8 cellular contexts compared by ENCODE assay signal in the genomic region with DNA sequence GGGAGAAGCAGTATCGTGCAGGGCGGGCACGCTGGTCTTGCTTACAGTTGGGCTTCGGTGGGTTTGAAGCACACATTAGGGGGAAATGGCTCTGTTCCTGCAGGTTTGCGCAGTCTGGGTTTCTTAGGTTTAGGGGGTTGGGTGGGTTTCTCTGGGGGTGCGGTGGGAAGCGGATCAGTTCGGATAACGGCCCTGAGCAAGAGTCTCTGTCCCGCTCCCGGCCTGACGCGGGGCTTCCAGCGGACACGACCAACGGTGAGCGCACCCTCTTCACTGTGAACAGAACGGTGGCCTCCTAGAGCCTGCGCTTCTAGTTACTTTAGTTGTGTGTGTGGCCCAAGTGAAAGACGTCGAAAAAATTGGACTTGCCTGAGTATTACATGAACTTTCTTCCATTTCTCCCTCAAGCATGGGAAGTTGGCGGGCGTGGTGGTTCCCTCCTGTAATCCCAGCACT. TPM values are rescaled to one million over a fixed set of nuclear protein-coding genes. Genes with fewer than 3 reads are reported as not detected.
DNase-seq lines count a peak whose midpoint lies in the region; ATAC-seq and TF ChIP-seq lines count a peak whose summit lies in the region.

No MANE protein-coding gene starts in this region.

- 29% methylated on average over 19 of the region's 23 CpGs for WGBS in suprapubic skin

- H3K9me3 Mint-ChIP-seq in activated T-cell treated with anti-CD3 and anti-CD28 coated beads, Interleukin-2, amount 50 U/mL, for 4 hours, result no peaks in the 10 kb centered on the region
- no peaks in the 10 kb centered on the region for H3K9me3 Mint-ChIP-seq in activated T-helper 2 cell treated with anti-CD3 and anti-CD28 coated beads, Interferon-gamma antibody, Interleukin-2, Interleukin-4, amounts not matched to agents 10 μg/mL and 5 μg/mL and 100 μg/mL, durations not matched to agents 14 hours and 24 hours and 36 hours

- intact Hi-C loops in activated T-helper 2 cell treated with anti-CD3 and anti-CD28 coated beads, Interferon-gamma antibody, Interleukin-2, Interleukin-4, amounts not matched to agents 10 μg/mL and 5 μg/mL and 100 μg/mL, durations not matched to agents 14 hours and 24 hours and 36 hours (cut with micrococcal nuclease), result loop anchor here (10.0 kb wide), 1 partner anchor 620 kb away; no protein-coding TSS in a partner anchor
- intact Hi-C loops in colonic mucosa (cut with DNase I), result no loop called here

- no peak overlapping the region for H3K9ac ChIP-seq in colonic mucosa (ENCODE audit: low read depth in 2 of 2, low read length in 2 of 2)

- no peak for TF ChIP-seq POLR2A in suprapubic skin (IDR thresholded peaks at IDR 0.05)

- no peaks in the 10 kb centered on the region for H3K36me3 Mint-ChIP-seq in activated T-cell treated with anti-CD3 and anti-CD28 coated beads, Interleukin-2, amount 50 U/mL, for 4 hours (ENCODE audit: insufficient read depth)
- H3K36me3 Mint-ChIP-seq in activated T-helper 2 cell treated with anti-CD3 and anti-CD28 coated beads, Interferon-gamma antibody, Interleukin-2, Interleukin-4, amounts not matched to agents 10 μg/mL and 5 μg/mL and 100 μg/mL, durations not matched to agents 14 hours and 24 hours and 36 hours (ENCODE audit: low read depth), result no peaks in the 10 kb centered on the region

- no peaks in the 10 kb centered on the region for H3K36me3 ChIP-seq in suprapubic skin
- no peaks in the 10 kb centered on the region for H3K36me3 ChIP-seq in colonic mucosa

- peaks cover 63% of the 10 kb centered on the region for H3K27me3 Mint-ChIP-seq in activated T-cell treated with anti-CD3 and anti-CD28 coated beads, Interleukin-2, amount 50 U/mL, for 4 hours (ENCODE audit: low read depth)
- peaks cover 70% of the 10 kb centered on the region for H3K27me3 Mint-ChIP-seq in activated T-helper 2 cell treated with anti-CD3 and anti-CD28 coated beads, Interferon-gamma antibody, Interleukin-2, Interleukin-4, amounts not matched to agents 10 μg/mL and 5 μg/mL and 100 μg/mL, durations not matched to agents 14 hours and 24 hours and 36 hours (ENCODE audit: low read depth)

- no peak overlapping the region for H3K27ac Mint-ChIP-seq in activated T-helper 2 cell treated with anti-CD3 and anti-CD28 coated beads, Interferon-gamma antibody, Interleukin-2, Interleukin-4, amounts not matched to agents 10 μg/mL and 5 μg/mL and 100 μg/mL, durations not matched to agents 14 hours and 24 hours and 36 hours

- DNase-seq in activated T-cell treated with anti-CD3 and anti-CD28 coated beads, Interleukin-2, amount 50 U/mL, for 4 hours, result no peak
- DNase-seq in activated T-cell treated with anti-CD3 and anti-CD28 coated beads, Interleukin-2, amount 50 U/mL, for 48 hours, result no peak
- DNase-seq in activated T-helper 2 cell treated with anti-CD3 and anti-CD28 coated beads, Interferon-gamma antibody, Interleukin-2, Interleukin-4, amounts not matched to agents 10 μg/mL and 5 μg/mL and 100 μg/mL, durations not matched to agents 14 hours and 24 hours and 36 hours (ENCODE audit: low spot score), result no peak
- DNase-seq in suprapubic skin (ENCODE audit: low spot score in 2 of 2), result no peak
- DNase-seq in colonic mucosa, result no peak

- H3K27me3 ChIP-seq in suprapubic skin, result peaks cover 87% of the 10 kb centered on the region
- H3K27me3 ChIP-seq in colonic mucosa, result peaks cover 28% of the 10 kb centered on the region

- TF ChIP-seq CTCF in suprapubic skin (IDR thresholded peaks at IDR 0.05) (no peak), colonic mucosa (IDR thresholded peaks at IDR 0.05) (no peak)

- peaks cover 8% of the 10 kb centered on the region for H3K4me1 Mint-ChIP-seq in activated T-cell treated with anti-CD3 and anti-CD28 coated beads, Interleukin-2, amount 50 U/mL, for 4 hours (ENCODE audit: low read depth)
- H3K4me1 Mint-ChIP-seq in activated T-helper 2 cell treated with anti-CD3 and anti-CD28 coated beads, Interferon-gamma antibody, Interleukin-2, Interleukin-4, amounts not matched to agents 10 μg/mL and 5 μg/mL and 100 μg/mL, durations not matched to agents 14 hours and 24 hours and 36 hours (ENCODE audit: low read depth), result peaks cover 7% of the 10 kb centered on the region

- no peak overlapping the region for H3K27ac ChIP-seq in suprapubic skin
- H3K27ac ChIP-seq in colonic mucosa, result no peak overlapping the region

- no peak for ATAC-seq in activated T-cell treated with anti-CD3 and anti-CD28 coated beads, Interleukin-2, amount 50 U/mL, for 4 hours
- no peak for ATAC-seq in HG02885 (IDR thresholded peaks at IDR 0.05; ENCODE audit: poor library complexity, unreplicated experiment)
- ATAC-seq in GM19463 (IDR thresholded peaks at IDR 0.05; ENCODE audit: unreplicated experiment), result no peak

- no peaks in the 10 kb centered on the region for H3K9me3 ChIP-seq in iPS-18c (ENCODE audit: control insufficient read depth, insufficient read depth, low read length)
- H3K9me3 ChIP-seq in suprapubic skin, result no peaks in the 10 kb centered on the region
- H3K9me3 ChIP-seq in colonic mucosa, result no peaks in the 10 kb centered on the region

- H3K4me1 ChIP-seq in suprapubic skin (peaks cover 19% of the 10 kb centered on the region), colonic mucosa (no peaks in the 10 kb centered on the region)

- TF ChIP-seq EP300 in suprapubic skin (IDR thresholded peaks at IDR 0.05), result no peak

- H3K4me3 Mint-ChIP-seq in activated T-cell treated with anti-CD3 and anti-CD28 coated beads, Interleukin-2, amount 50 U/mL, for 4 hours, result peak overlapping the region; percentile 54
- H3K4me3 Mint-ChIP-seq in activated T-helper 2 cell treated with anti-CD3 and anti-CD28 coated beads, Interferon-gamma antibody, Interleukin-2, Interleukin-4, amounts not matched to agents 10 μg/mL and 5 μg/mL and 100 μg/mL, durations not matched to agents 14 hours and 24 hours and 36 hours (ENCODE audit: low read depth), result peak overlapping the region; percentile 73

- H3K4me3 ChIP-seq in iPS-18c (ENCODE audit: insufficient read depth, low read depth, low read length), result peak overlapping the region; percentile 52
- H3K4me3 ChIP-seq in suprapubic skin, result peak overlapping the region; percentile 64
- H3K4me3 ChIP-seq in colonic mucosa, result no peak overlapping the region

RNA-seq across cellular contexts. Expression of a gene that starts 0.6 kb away (rescaled TPM):
- not detected for total RNA-seq in activated T-cell treated with anti-CD3 and anti-CD28 coated beads, Interleukin-2, amount 50 U/mL, for 4 hours
- total RNA-seq in activated T-helper 2 cell treated with anti-CD3 and anti-CD28 coated beads, Interferon-gamma antibody, Interleukin-2, Interleukin-4, amounts not matched to agents 10 μg/mL and 5 μg/mL and 100 μg/mL, durations not matched to agents 14 hours and 24 hours and 36 hours, result not detected in 2 replicates
- total RNA-seq in suprapubic skin (under 1 TPM in 3 of 4 donors, not detected in 1; 0.17 to 0.19 (median 0.18) TPM), colonic mucosa (under 1 TPM; 0.05 to 0.11 TPM)

RNA-seq across cellular contexts. Expression of a gene that starts 48.9 kb away (rescaled TPM):
- 10 to 100 TPM; 13.7 to 15.2 (median 14.9) TPM for total RNA-seq in activated T-cell treated with anti-CD3 and anti-CD28 coated beads, Interleukin-2, amount 50 U/mL, for 4 hours
- total RNA-seq in activated T-helper 2 cell treated with anti-CD3 and anti-CD28 coated beads, Interferon-gamma antibody, Interleukin-2, Interleukin-4, amounts not matched to agents 10 μg/mL and 5 μg/mL and 100 μg/mL, durations not matched to agents 14 hours and 24 hours and 36 hours, result 12.2 and 12.3 TPM in 2 replicates
- 10 to 100 TPM in 3 of 4 donors, 1 to 10 TPM in 1; 9.3 to 15.6 (median 10.7) TPM for total RNA-seq in suprapubic skin
- total RNA-seq in colonic mucosa, result 1 to 10 TPM; 6.3 to 8.0 TPM
